ENCODE assay signal across 8 cellular contexts in genomic region chr14:99982449-99983250, GRCh38.
DNase-seq lines count a peak whose midpoint lies in the region; ATAC-seq and TF ChIP-seq lines count a peak whose summit lies in the region.

No MANE protein-coding gene starts in this region.

- no peak for ATAC-seq in HG03039 (IDR thresholded peaks at IDR 0.05; ENCODE audit: unreplicated experiment)

- CTCF ChIA-PET in HEK293T (lab: Yijun Ruan, JAX): interaction anchor here (0.5 to 2.4 kb wide), 14 partner anchors 14 to 211 kb away, joined by 3 to 21 read pairs (median 3); no protein-coding TSS in a partner anchor

- H3K36me3 Mint-ChIP-seq in T-helper 2 cell treated with Interferon-gamma antibody and Interleukin-4, amounts not matched to agents 5 μg/mL and 100 μg/mL, for 36 hours (ENCODE audit: low read depth): peaks cover 3% of the 10 kb centered on the region

- peak; percentile 90 for TF ChIP-seq CTCF in astrocyte of the cerebellum (IDR thresholded peaks at IDR 0.05; ENCODE audit: low read depth, low read length, missing control alignments)

- no peak overlapping the region for H3K4me3 ChIP-seq in astrocyte of the cerebellum (ENCODE audit: low read depth, low read length)

- POLR2A ChIA-PET in HEK293T (lab: Yijun Ruan, JAX): interaction anchor here (0.5 kb wide), 1 partner anchor 12 kb away, joined by 3 read pairs; no protein-coding TSS in a partner anchor

- H3K4me3 Mint-ChIP-seq in T-helper 2 cell treated with Interferon-gamma antibody and Interleukin-4, amounts not matched to agents 5 μg/mL and 100 μg/mL, for 36 hours: no peak overlapping the region

- H3K27me3 Mint-ChIP-seq in T-helper 2 cell treated with Interferon-gamma antibody and Interleukin-4, amounts not matched to agents 5 μg/mL and 100 μg/mL, for 36 hours (ENCODE audit: low read depth): no peaks in the 10 kb centered on the region

- peaks cover 3% of the 10 kb centered on the region for H3K9me3 Mint-ChIP-seq in T-helper 2 cell treated with Interferon-gamma antibody and Interleukin-4, amounts not matched to agents 5 μg/mL and 100 μg/mL, for 36 hours

- DNase-seq in ELR (ENCODE audit: low read depth) (peak; percentile 74), HEK293T (ENCODE audit: extremely low spot score) (peak; percentile 66), NCI-H146 treated with DMSO at 0.1 percent for 48 hours (lab: John Stamatoyannopoulos, UW; ENCODE audit: unreplicated experiment) (peak; percentile 1), astrocyte of the cerebellum (ENCODE audit: low read depth) (peak; percentile 44), hippocampal formation (lab: John Stamatoyannopoulos, UW) (peak; percentile 38 to 80)
- peak; percentile 48 for DNase-seq in T-helper 2 cell treated with Interferon-gamma antibody and Interleukin-4, amounts not matched to agents 5 μg/mL and 100 μg/mL, for 36 hours (ENCODE audit: low spot score)
- DNase-seq in stimulated activated CD4-positive, alpha-beta T cell treated with anti-CD3 and anti-CD28 coated beads, Interleukin-12 subunit alpha, Interleukin-12 subunit beta, amount 100 ng/mL, for 48 hours (ENCODE audit: low read depth in 2 of 3, low spot score in 1 of 3): peak in 2 of 3 donors; percentile 32 to 65

- H3K27ac Mint-ChIP-seq in T-helper 2 cell treated with Interferon-gamma antibody and Interleukin-4, amounts not matched to agents 5 μg/mL and 100 μg/mL, for 36 hours: peak overlapping the region; percentile 4

- H3K4me1 Mint-ChIP-seq in T-helper 2 cell treated with Interferon-gamma antibody and Interleukin-4, amounts not matched to agents 5 μg/mL and 100 μg/mL, for 36 hours (ENCODE audit: low read depth): peaks cover 19% of the 10 kb centered on the region

- in situ Hi-C loops in astrocyte of the cerebellum (cut with HindIII; ENCODE audit: low sequenced_read_pairs): no loop called here

TF ChIP-seq in HEK293T, 16 proteins besides CTCF, POLR2A, EP300 and RAD21:
- TF ChIP-seq HDGF (IDR thresholded peaks at IDR 0.05; ENCODE audit: borderline replicate concordance) (no peak), FOXM1 (IDR thresholded peaks at IDR 0.05; ENCODE audit: borderline replicate concordance) (no peak), FOXK2 (IDR thresholded peaks at IDR 0.05) (no peak), L3MBTL2 (conservative IDR thresholded peaks at IDR 0.05) (no peak), ARNT (IDR thresholded peaks at IDR 0.05) (no peak), CTBP1 (IDR thresholded peaks at IDR 0.05; ENCODE audit: borderline replicate concordance) (no peak), TARDBP (IDR thresholded peaks at IDR 0.05) (no peak), PKNOX1 (IDR thresholded peaks at IDR 0.05) (no peak), LEF1 (IDR thresholded peaks at IDR 0.05; ENCODE audit: borderline replicate concordance) (no peak), FOXA1 (IDR thresholded peaks at IDR 0.05) (no peak), ELF4 (IDR thresholded peaks at IDR 0.05) (no peak), BHLHE40 (IDR thresholded peaks at IDR 0.05; ENCODE audit: borderline replicate concordance) (no peak), ZNF384 (IDR thresholded peaks at IDR 0.05) (no peak), SP1 (IDR thresholded peaks at IDR 0.05) (no peak), NFRKB (IDR thresholded peaks at IDR 0.05) (no peak), SUZ12 (IDR thresholded peaks at IDR 0.05) (no peak)
TF ChIP-seq in HEK293T: peak in this region for 0.

Comparison
In these comparisons a context has a peak if more than half of its experiments do, and no peak if none do; other contexts are left out.
1. DNase-seq: peak in every context shown above with its lines; median percentile 74 in ELR; 66 in HEK293T; 59 in hippocampal formation; 48 in stimulated activated CD4-positive, alpha-beta T cell treated with anti-CD3 and anti-CD28 coated beads, Interleukin-12 subunit alpha, Interleukin-12 subunit beta, amount 100 ng/mL, for 48 hours; 48 in T-helper 2 cell treated with Interferon-gamma antibody and Interleukin-4, amounts not matched to agents 5 μg/mL and 100 μg/mL, for 36 hours; 44 in astrocyte of the cerebellum; 1 in NCI-H146 treated with DMSO at 0.1 percent for 48 hours.